In genomic region chr17:31052187-31052889, GRCh38 we compare ENCODE assay signal across 7 cellular contexts. TPM values are rescaled to one million over a fixed set of nuclear protein-coding genes. Genes with fewer than 3 reads are reported as not detected.
A peak's percentile ranks its signal among the peaks of the same experiment; 100 is the strongest.
DNase-seq lines count a peak whose midpoint lies in the region; ATAC-seq and TF ChIP-seq lines count a peak whose summit lies in the region.

No MANE protein-coding gene starts in this region.

- POLR2A ChIA-PET in OCI-LY7 (lab: Charles Lee) = no interaction called here

- intact Hi-C loops in Right ventricle myocardium inferior (cut with DNase I) = no loop called here
- intact Hi-C loops in OCI-LY7 (cut with micrococcal nuclease; ENCODE audit: unreplicated experiment) = no loop called here

- DNase-seq in HPDE6-E6E7 (ENCODE audit: extremely low spot score) (peak; percentile 96), T1000 (lab: John Stamatoyannopoulos, UW) (peak; percentile 88), Right ventricle myocardium inferior (ENCODE audit: missing footprints) (no peak), stromal cell of bone marrow (ENCODE audit: low read depth) (peak; percentile 91), OCI-LY7 (ENCODE audit: low spot score) (no peak)

- H3K4me1 ChIP-seq in OCI-LY7 (ENCODE audit: insufficient read depth, low read length, poor library complexity, severe bottlenecking) = no peaks in the 10 kb centered on the region

- TF ChIP-seq CTCF in OCI-LY7 (conservative IDR thresholded peaks at IDR 0.05; ENCODE audit: low read length) = no peak

- no peaks in the 10 kb centered on the region for H3K36me3 ChIP-seq in OCI-LY7 (ENCODE audit: insufficient read depth, low read length)

- no peak overlapping the region for H2AFZ ChIP-seq in OCI-LY7 (ENCODE audit: low read length)

- H3K9me3 ChIP-seq in OCI-LY7 (ENCODE audit: low read length) = no peaks in the 10 kb centered on the region

- no peaks in the 10 kb centered on the region for H3K9me2 ChIP-seq in OCI-LY7 (ENCODE audit: insufficient read depth, low read length)

- H3K27ac ChIP-seq in OCI-LY7 (ENCODE audit: low read depth, low read length, poor library complexity, severe bottlenecking) = no peak overlapping the region

- BruUV-seq in OCI-LY7 (replicated peaks; lab: Mats Ljungman, UMichigan) = no TSS peak

- no peak overlapping the region for H3K4me3 ChIP-seq in OCI-LY7 (ENCODE audit: low read depth, low read length, poor library complexity, severe bottlenecking)

- CTCF ChIA-PET in OCI-LY7 (lab: Charles Lee; ENCODE audit: unreplicated experiment) = no interaction called here

- no peaks in the 10 kb centered on the region for H4K20me1 ChIP-seq in OCI-LY7 (ENCODE audit: insufficient read depth, low read length)

- H3K4me2 ChIP-seq in OCI-LY7 (ENCODE audit: low read length) = no peak overlapping the region

- no peaks in the 10 kb centered on the region for H3K79me2 ChIP-seq in OCI-LY7 (ENCODE audit: insufficient read depth, low read depth, low read length)

- ATAC-seq in Right ventricle myocardium inferior (peak; percentile 92), GM21390 (IDR thresholded peaks at IDR 0.05; ENCODE audit: unreplicated experiment) (no peak), GM18907 (IDR thresholded peaks at IDR 0.05; ENCODE audit: unreplicated experiment) (no peak)

RNA-seq across cellular contexts. Expression of gene NF1, which starts 42.4 kb away (rescaled TPM):
- 37.1 TPM for total RNA-seq in Right ventricle myocardium inferior
- 24.0 and 38.7 TPM in 2 replicates for total RNA-seq in OCI-LY7 (2014; rRNA removed; shearing (Covaris generic))
- total RNA-seq in OCI-LY7 (2022) = 64.8 and 72.0 TPM in 2 replicates

Comparison
In these comparisons a context has a peak if more than half of its experiments do, and no peak if none do; other contexts are left out.
1. DNase-seq: peak in HPDE6-E6E7 (single experiment), T1000 (single experiment) and stromal cell of bone marrow (single experiment); none in Right ventricle myocardium inferior (single experiment) and OCI-LY7 (single experiment).